In genomic region chr14:66105819-66106218, GRCh38 we compare ENCODE assay signal across 18 cellular contexts.
DNase-seq lines count a peak whose midpoint lies in the region; ATAC-seq and TF ChIP-seq lines count a peak whose summit lies in the region.
"Had no signal": no experiment of that assay in that cellular context is flagged by ENCODE, and none has a peak within 500 bp of the region (broad histone marks: within the 10 kb centered on the region; RNA-seq: fewer than 3 reads in every experiment).

No MANE protein-coding gene starts in this region.

- CTCF ChIA-PET in mammary epithelial cell (lab: Charles Lee; ENCODE audit: low non-redundant PET): no interaction called here

- no peaks in the 10 kb centered on the region for H4K20me1 ChIP-seq in mammary epithelial cell (ENCODE audit: insufficient read depth, low read length)

- no peak overlapping the region for H3K9ac ChIP-seq in mammary epithelial cell (ENCODE audit: insufficient read depth, low read length)

- ATAC-seq in SK-N-SH treated with all-trans-retinoic acid at 6 μM for 48 hours: no peak
- ATAC-seq: CD8-positive, alpha-beta T cell had no signal

- in situ Hi-C loops in mammary epithelial cell (cut with MboI; ENCODE audit: low sequenced_read_pairs in 2 of 2): no loop called here

- no TSS peak for BruUV-seq in mammary epithelial cell (replicated peaks; lab: Mats Ljungman, UMichigan)

- intact Hi-C loops in mammary epithelial cell (cut with micrococcal nuclease): no loop called here

- dilution Hi-C loops in mammary epithelial cell (cut with HindIII; ENCODE audit: low sequenced_read_pairs): no loop called here

- no peak overlapping the region for H3K4me3 ChIP-seq in mammary epithelial cell (replicated peaks in 1 of 3; ENCODE audit: insufficient read depth in 1 of 3, low read depth in 2 of 3, low read length in 3 of 3)
- H3K4me3 ChIP-seq: hepatocyte, left ventricle myocardium inferior, suprapubic skin had no signal

- H3K27me3 ChIP-seq in mammary epithelial cell (ENCODE audit: insufficient read depth, low read length): no peaks in the 10 kb centered on the region
- H3K27me3 ChIP-seq: hepatocyte, suprapubic skin had no signal

- H2AFZ ChIP-seq in mammary epithelial cell (ENCODE audit: low read depth, low read length): peak overlapping the region; percentile 43
- H2AFZ ChIP-seq: hepatocyte had no signal

- H3K9me3 ChIP-seq in mammary epithelial cell (replicated peaks; ENCODE audit: insufficient read depth, low read length): no peaks in the 10 kb centered on the region
- H3K9me3 ChIP-seq: left ventricle myocardium inferior, suprapubic skin had no signal

- 43% methylated on average over 4 of the region's 4 CpGs for WGBS in mammary epithelial cell (ENCODE audit: low coverage, missing lambda C conversion rate)

- DNase-seq in EH (ENCODE audit: low read depth) (peak; percentile 5), HT1080 (ENCODE audit: low read depth) (peak; percentile 89), mammary epithelial cell (peak; percentile 73), kidney tubule cell (ENCODE audit: low spot score) (peak; percentile 40), NCI-H1694 (lab: John Stamatoyannopoulos, UW) (no peak), germinal center (ENCODE audit: low spot score) (no peak), NK-92 (lab: John Stamatoyannopoulos, UW; ENCODE audit: unreplicated experiment) (no peak)
- DNase-seq: activated CD8-positive, alpha-beta memory T cell treated with anti-CD3 and anti-CD28 coated beads for 24 hours; activated naive CD8-positive, alpha-beta T cell treated with anti-CD3 and anti-CD28 coated beads, Interleukin-2, amount 10 ng/mL, durations not matched to agents 7 days and 5 days; CD8-positive, alpha-beta T cell; effector CD8-positive, alpha-beta T cell; left ventricle myocardium inferior; NCI-H1105; NCI-H510A; nephron progenitor cell had no signal

- no peaks in the 10 kb centered on the region for H3K79me2 ChIP-seq in mammary epithelial cell (ENCODE audit: insufficient read depth, low read length)
- H3K79me2 ChIP-seq: hepatocyte had no signal

- H3K36me3 ChIP-seq in mammary epithelial cell (ENCODE audit: insufficient read depth, low read length): no peaks in the 10 kb centered on the region
- H3K36me3 ChIP-seq: left ventricle myocardium inferior, suprapubic skin had no signal

- H3K4me2 ChIP-seq in mammary epithelial cell (ENCODE audit: insufficient read depth, low read depth, low read length): no peak overlapping the region
- H3K4me2 ChIP-seq: hepatocyte had no signal

- TF ChIP-seq CTCF in mammary epithelial cell (conservative IDR thresholded peaks at IDR 0.05 in 1 of 2, IDR thresholded peaks at IDR 0.05 in 1 of 2; ENCODE audit: extremely low read depth in 1 of 2, insufficient read depth in 1 of 2, low read depth in 1 of 2, low read length in 2 of 2): no peak

- H3K27ac ChIP-seq in mammary epithelial cell (ENCODE audit: insufficient read depth, low read depth, low read length): no peak overlapping the region
- H3K27ac ChIP-seq: hepatocyte, left ventricle myocardium inferior, suprapubic skin had no signal

- H3K4me1 ChIP-seq in mammary epithelial cell (ENCODE audit: insufficient read depth, low read length): peaks cover 8% of the 10 kb centered on the region
- H3K4me1 ChIP-seq: left ventricle myocardium inferior, suprapubic skin had no signal

TF ChIP-seq in SK-N-SH treated with all-trans-retinoic acid at 6 μM for 48 hours, 23 proteins besides CTCF, POLR2A, EP300 and RAD21:
- TF ChIP-seq, protein P1, sequence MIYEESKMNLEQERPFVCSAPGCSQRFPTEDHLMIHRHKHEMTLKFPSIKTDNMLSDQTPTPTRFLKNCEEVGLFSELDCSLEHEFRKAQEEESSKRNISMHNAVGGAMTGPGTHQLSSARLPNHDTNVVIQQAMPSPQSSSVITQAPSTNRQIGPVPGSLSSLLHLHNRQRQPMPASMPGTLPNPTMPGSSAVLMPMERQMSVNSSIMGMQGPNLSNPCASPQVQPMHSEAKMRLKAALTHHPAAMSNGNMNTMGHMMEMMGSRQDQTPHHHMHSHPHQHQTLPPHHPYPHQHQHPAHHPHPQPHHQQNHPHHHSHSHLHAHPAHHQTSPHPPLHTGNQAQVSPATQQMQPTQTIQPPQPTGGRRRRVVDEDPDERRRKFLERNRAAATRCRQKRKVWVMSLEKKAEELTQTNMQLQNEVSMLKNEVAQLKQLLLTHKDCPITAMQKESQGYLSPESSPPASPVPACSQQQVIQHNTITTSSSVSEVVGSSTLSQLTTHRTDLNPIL (CRISPR knock-in tag; IDR thresholded peaks at IDR 0.05; ENCODE audit: low read depth): no peak
- TF ChIP-seq BACH2 (CRISPR knock-in tag; IDR thresholded peaks at IDR 0.05; ENCODE audit: borderline replicate concordance) (no peak), RARB (CRISPR knock-in tag; IDR thresholded peaks at IDR 0.05) (no peak), ZFP30 (CRISPR knock-in tag; IDR thresholded peaks at IDR 0.05) (no peak), SNAI2 (CRISPR knock-in tag; IDR thresholded peaks at IDR 0.05) (no peak), ARNTL (CRISPR knock-in tag; IDR thresholded peaks at IDR 0.05; ENCODE audit: borderline replicate concordance, low read depth) (no peak), GLIS3 (CRISPR knock-in tag; IDR thresholded peaks at IDR 0.05) (no peak), ZC3H10 (CRISPR knock-in tag; IDR thresholded peaks at IDR 0.05) (no peak)
- TF ChIP-seq, protein P2, sequence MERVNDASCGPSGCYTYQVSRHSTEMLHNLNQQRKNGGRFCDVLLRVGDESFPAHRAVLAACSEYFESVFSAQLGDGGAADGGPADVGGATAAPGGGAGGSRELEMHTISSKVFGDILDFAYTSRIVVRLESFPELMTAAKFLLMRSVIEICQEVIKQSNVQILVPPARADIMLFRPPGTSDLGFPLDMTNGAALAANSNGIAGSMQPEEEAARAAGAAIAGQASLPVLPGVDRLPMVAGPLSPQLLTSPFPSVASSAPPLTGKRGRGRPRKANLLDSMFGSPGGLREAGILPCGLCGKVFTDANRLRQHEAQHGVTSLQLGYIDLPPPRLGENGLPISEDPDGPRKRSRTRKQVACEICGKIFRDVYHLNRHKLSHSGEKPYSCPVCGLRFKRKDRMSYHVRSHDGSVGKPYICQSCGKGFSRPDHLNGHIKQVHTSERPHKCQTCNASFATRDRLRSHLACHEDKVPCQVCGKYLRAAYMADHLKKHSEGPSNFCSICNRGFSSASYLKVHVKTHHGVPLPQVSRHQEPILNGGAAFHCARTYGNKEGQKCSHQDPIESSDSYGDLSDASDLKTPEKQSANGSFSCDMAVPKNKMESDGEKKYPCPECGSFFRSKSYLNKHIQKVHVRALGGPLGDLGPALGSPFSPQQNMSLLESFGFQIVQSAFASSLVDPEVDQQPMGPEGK (CRISPR knock-in tag; IDR thresholded peaks at IDR 0.05; ENCODE audit: borderline replicate concordance): no peak
TF ChIP-seq in SK-N-SH treated with all-trans-retinoic acid at 6 μM for 48 hours: peak in this region for 0.

Comparison
In these comparisons a context has a peak if more than half of its experiments do, and no peak if none do; other contexts are left out.
1. DNase-seq: peak in EH (single experiment), HT1080 (single experiment), mammary epithelial cell (single experiment) and kidney tubule cell (single experiment); none in NCI-H1694 (single experiment), germinal center (single experiment) and NK-92 (single experiment).